Comparison of ENCODE assay signal across 8 cellular contexts in the genomic region with DNA sequence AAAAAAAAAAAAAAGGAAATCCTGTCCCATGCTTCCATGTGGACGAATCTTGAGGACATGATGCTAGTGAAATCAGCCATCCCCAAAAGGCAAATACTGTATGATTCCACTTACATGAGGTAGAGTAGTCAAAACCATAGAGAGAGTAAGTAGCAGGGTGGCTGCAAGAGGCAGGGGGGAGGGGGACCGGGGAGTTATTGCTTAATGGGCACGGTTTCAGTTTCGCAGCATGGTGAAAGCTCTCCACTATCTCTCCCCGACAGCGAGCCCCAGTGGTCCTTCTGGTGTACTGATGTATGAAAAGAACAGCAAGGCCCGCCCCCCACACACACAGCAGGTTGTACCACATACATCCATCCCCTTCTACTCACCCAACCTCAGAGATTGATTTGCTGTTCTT. TPM values are rescaled to one million over a fixed set of nuclear protein-coding genes. Genes with fewer than 3 reads are reported as not detected.
DNase-seq lines count a peak whose midpoint lies in the region; ATAC-seq and TF ChIP-seq lines count a peak whose summit lies in the region.

No MANE protein-coding gene starts in this region.

- ATAC-seq in HG03045 (IDR thresholded peaks at IDR 0.05; ENCODE audit: unreplicated experiment) = peak; percentile 97

- H3K27ac Mint-ChIP-seq in glutamatergic neuron (ENCODE audit: unreplicated experiment) = no peak overlapping the region

- TF ChIP-seq CTCF in glutamatergic neuron (IDR thresholded peaks at IDR 0.05; ENCODE audit: partially characterized antibody, unreplicated experiment) = no peak

- H3K4me1 Mint-ChIP-seq in glutamatergic neuron (ENCODE audit: low read depth, unreplicated experiment) = no peaks in the 10 kb centered on the region

- peaks cover 3% of the 10 kb centered on the region for H3K27me3 Mint-ChIP-seq in glutamatergic neuron (ENCODE audit: unreplicated experiment)

- no peaks in the 10 kb centered on the region for H3K36me3 Mint-ChIP-seq in glutamatergic neuron (ENCODE audit: unreplicated experiment)

- no peaks in the 10 kb centered on the region for H3K9me3 Mint-ChIP-seq in glutamatergic neuron (ENCODE audit: unreplicated experiment)

- DNase-seq in NK-92 treated with Interleukin-12 subunit alpha and Interleukin-12 subunit beta, amount 100 ng/mL, for 24 hours (lab: John Stamatoyannopoulos, UW) = peak; percentile 73
- no peak for DNase-seq in NK-92 (lab: John Stamatoyannopoulos, UW; ENCODE audit: unreplicated experiment)
- DNase-seq in NCI-H510A (lab: John Stamatoyannopoulos, UW) = peak; percentile 59
- DNase-seq in activated T-cell treated with anti-CD3 and anti-CD28 coated beads for 24 hours (ENCODE audit: low read depth) = peak; percentile 49
- DNase-seq in glutamatergic neuron = peak; percentile 39
- DNase-seq in stimulated activated CD4-positive, alpha-beta T cell treated with anti-CD3 and anti-CD28 coated beads, Interleukin-15, amount 100 ng/mL, for 48 hours (ENCODE audit: low read depth in 2 of 2) = peak; percentile 55 to 76
- DNase-seq in NCI-H2081 (lab: John Stamatoyannopoulos, UW) = no peak

- H3K4me3 Mint-ChIP-seq in glutamatergic neuron (ENCODE audit: unreplicated experiment) = no peak overlapping the region

RNA-seq across cellular contexts. Expression of a gene that starts 32.8 kb away (rescaled TPM):
- 9.3 TPM for total RNA-seq in glutamatergic neuron (ENCODE audit: unreplicated experiment)

RNA-seq across cellular contexts. Expression of a gene that starts 58.9 kb away (rescaled TPM):
- total RNA-seq in glutamatergic neuron (ENCODE audit: unreplicated experiment) = 25.0 TPM

Comparison
In these comparisons a context has a peak if more than half of its experiments do, and no peak if none do; other contexts are left out.
1. DNase-seq: peak in NK-92 treated with Interleukin-12 subunit alpha and Interleukin-12 subunit beta, amount 100 ng/mL, for 24 hours (single experiment), NCI-H510A (single experiment), activated T-cell treated with anti-CD3 and anti-CD28 coated beads for 24 hours (single experiment), glutamatergic neuron (single experiment) and stimulated activated CD4-positive, alpha-beta T cell treated with anti-CD3 and anti-CD28 coated beads, Interleukin-15, amount 100 ng/mL, for 48 hours (2 of 2); none in NK-92 (single experiment) and NCI-H2081 (0 of 2).